ENCODE assay signal across 8 cellular contexts in genomic region chr19:42396248-42396541, GRCh38.
DNase-seq lines count a peak whose midpoint lies in the region; ATAC-seq lines count a peak whose summit lies in the region.

No MANE protein-coding gene starts in this region.

- peak overlapping the region; percentile 86 for H3K4me3 Mint-ChIP-seq in activated naive CD8-positive, alpha-beta T cell

- DNase-seq in DMS114 treated with DMSO at 0.1 percent for 48 hours (lab: John Stamatoyannopoulos, UW; ENCODE audit: unreplicated experiment) = peak; percentile 21
- DNase-seq in MV-4-11 (lab: John Stamatoyannopoulos, UW) = peak; percentile 89
- DNase-seq in substantia nigra (lab: John Stamatoyannopoulos, UW) = no peak
- no peak for DNase-seq in OCI-M2 (lab: John Stamatoyannopoulos, UW; ENCODE audit: unreplicated experiment)

- H3K9me3 Mint-ChIP-seq in activated naive CD8-positive, alpha-beta T cell (ENCODE audit: low read depth) = no peaks in the 10 kb centered on the region

- H3K4me3 ChIP-seq in iPS-15b (ENCODE audit: low read depth, low read length) = peak overlapping the region; percentile 87

- ATAC-seq in HG03045 (IDR thresholded peaks at IDR 0.05; ENCODE audit: unreplicated experiment) = no peak
- ATAC-seq in GM18867 (IDR thresholded peaks at IDR 0.05; ENCODE audit: unreplicated experiment) = no peak

- peaks cover 4% of the 10 kb centered on the region for H3K4me1 ChIP-seq in iPS-15b (ENCODE audit: control insufficient read depth, insufficient read depth, low read length)

- peak overlapping the region; percentile 89 for H3K27ac Mint-ChIP-seq in activated naive CD8-positive, alpha-beta T cell

- peaks cover 24% of the 10 kb centered on the region for H3K4me1 Mint-ChIP-seq in activated naive CD8-positive, alpha-beta T cell (ENCODE audit: low read depth)

- peak overlapping the region; percentile 86 for H3K27ac ChIP-seq in substantia nigra (ENCODE audit: low read depth, low read length, poor library complexity, severe bottlenecking)

- peaks cover 7% of the 10 kb centered on the region for H3K27me3 ChIP-seq in iPS-15b (ENCODE audit: control insufficient read depth, insufficient read depth, low read length)

- H3K36me3 ChIP-seq in iPS-15b (ENCODE audit: control insufficient read depth, insufficient read depth, low read length) = no peaks in the 10 kb centered on the region

- H3K9me3 ChIP-seq in iPS-15b (ENCODE audit: control insufficient read depth, insufficient read depth, low read length) = no peaks in the 10 kb centered on the region

- no peaks in the 10 kb centered on the region for H3K36me3 Mint-ChIP-seq in activated naive CD8-positive, alpha-beta T cell

- no peaks in the 10 kb centered on the region for H3K27me3 Mint-ChIP-seq in activated naive CD8-positive, alpha-beta T cell

- no peak overlapping the region for H3K9ac ChIP-seq in iPS-15b (ENCODE audit: low read depth, low read length)

Comparison
In these comparisons a context has a peak if more than half of its experiments do, and no peak if none do; other contexts are left out.
1. DNase-seq: peak in DMS114 treated with DMSO at 0.1 percent for 48 hours (single experiment) and MV-4-11 (single experiment); none in substantia nigra (0 of 49) and OCI-M2 (single experiment).